2 cellular contexts compared by ENCODE assay signal in the genomic region with DNA sequence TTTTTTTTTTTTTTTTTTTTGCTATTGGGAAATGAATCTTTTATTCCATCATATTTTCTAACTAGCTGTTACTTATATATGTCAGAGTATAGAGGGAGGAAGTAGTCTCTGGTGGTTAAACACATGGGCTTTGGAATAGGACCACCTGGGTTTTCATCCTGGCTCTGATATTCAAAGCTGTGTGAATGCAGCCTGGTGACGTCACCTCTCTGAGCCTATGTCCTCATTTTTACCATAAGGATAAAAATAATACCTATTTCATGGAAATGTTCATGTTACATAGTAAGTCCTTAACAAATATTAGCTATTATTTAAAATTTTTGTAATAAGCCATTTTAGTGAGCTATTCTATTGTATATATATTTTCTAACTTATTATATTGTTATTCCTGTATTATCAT.
A peak's percentile ranks its signal among the peaks of the same experiment; 100 is the strongest.
TF ChIP-seq lines count a peak whose summit lies in the region.

No MANE protein-coding gene starts in this region.

TF ChIP-seq in HepG2, 621 proteins besides CTCF, POLR2A, EP300 and RAD21:
- TF ChIP-seq ARNT (IDR thresholded peaks at IDR 0.05): no peak
- no peak for TF ChIP-seq ZNF652 (CRISPR knock-in tag; IDR thresholded peaks at IDR 0.05; ENCODE audit: borderline replicate concordance, low read depth)
- TF ChIP-seq CREB1 (IDR thresholded peaks at IDR 0.05): peak; percentile 95
- no peak for TF ChIP-seq CREB1 (CRISPR knock-in tag; IDR thresholded peaks at IDR 0.05)
- TF ChIP-seq ATF7 (IDR thresholded peaks at IDR 0.05): peak; percentile 97
- TF ChIP-seq ATF7 (CRISPR knock-in tag; IDR thresholded peaks at IDR 0.05): no peak

TF ChIP-seq in GM12878, 131 proteins besides CTCF, POLR2A, EP300 and RAD21:
- TF ChIP-seq MEF2B (IDR thresholded peaks at IDR 0.05; ENCODE audit: partially characterized antibody, poor library complexity, severe bottlenecking): no peak
- TF ChIP-seq ATF7 (IDR thresholded peaks at IDR 0.05; ENCODE audit: low read depth): peak; percentile 41; the same call in 1 of the 2 replicates
- TF ChIP-seq, protein P1, sequence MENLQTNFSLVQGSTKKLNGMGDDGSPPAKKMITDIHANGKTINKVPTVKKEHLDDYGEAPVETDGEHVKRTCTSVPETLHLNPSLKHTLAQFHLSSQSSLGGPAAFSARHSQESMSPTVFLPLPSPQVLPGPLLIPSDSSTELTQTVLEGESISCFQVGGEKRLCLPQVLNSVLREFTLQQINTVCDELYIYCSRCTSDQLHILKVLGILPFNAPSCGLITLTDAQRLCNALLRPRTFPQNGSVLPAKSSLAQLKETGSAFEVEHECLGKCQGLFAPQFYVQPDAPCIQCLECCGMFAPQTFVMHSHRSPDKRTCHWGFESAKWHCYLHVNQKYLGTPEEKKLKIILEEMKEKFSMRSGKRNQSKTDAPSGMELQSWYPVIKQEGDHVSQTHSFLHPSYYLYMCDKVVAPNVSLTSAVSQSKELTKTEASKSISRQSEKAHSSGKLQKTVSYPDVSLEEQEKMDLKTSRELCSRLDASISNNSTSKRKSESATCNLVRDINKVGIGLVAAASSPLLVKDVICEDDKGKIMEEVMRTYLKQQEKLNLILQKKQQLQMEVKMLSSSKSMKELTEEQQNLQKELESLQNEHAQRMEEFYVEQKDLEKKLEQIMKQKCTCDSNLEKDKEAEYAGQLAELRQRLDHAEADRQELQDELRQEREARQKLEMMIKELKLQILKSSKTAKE (IDR thresholded peaks at IDR 0.05; ENCODE audit: low read depth, poor library complexity, severe bottlenecking): no peak
- no peak for TF ChIP-seq MYB (IDR thresholded peaks at IDR 0.05; ENCODE audit: borderline replicate concordance, low read depth, low read length)
- no peak for TF ChIP-seq ASH2L (IDR thresholded peaks at IDR 0.05; ENCODE audit: borderline replicate concordance, low read depth)
- no peak for TF ChIP-seq MYC (IDR thresholded peaks at IDR 0.05; ENCODE audit: insufficient read depth, insufficient read length, insufficient replicate concordance, low read length, severe bottlenecking)
- TF ChIP-seq NRF1 (conservative IDR thresholded peaks at IDR 0.05; ENCODE audit: low read depth, low read length): no peak
- TF ChIP-seq, protein P2, sequence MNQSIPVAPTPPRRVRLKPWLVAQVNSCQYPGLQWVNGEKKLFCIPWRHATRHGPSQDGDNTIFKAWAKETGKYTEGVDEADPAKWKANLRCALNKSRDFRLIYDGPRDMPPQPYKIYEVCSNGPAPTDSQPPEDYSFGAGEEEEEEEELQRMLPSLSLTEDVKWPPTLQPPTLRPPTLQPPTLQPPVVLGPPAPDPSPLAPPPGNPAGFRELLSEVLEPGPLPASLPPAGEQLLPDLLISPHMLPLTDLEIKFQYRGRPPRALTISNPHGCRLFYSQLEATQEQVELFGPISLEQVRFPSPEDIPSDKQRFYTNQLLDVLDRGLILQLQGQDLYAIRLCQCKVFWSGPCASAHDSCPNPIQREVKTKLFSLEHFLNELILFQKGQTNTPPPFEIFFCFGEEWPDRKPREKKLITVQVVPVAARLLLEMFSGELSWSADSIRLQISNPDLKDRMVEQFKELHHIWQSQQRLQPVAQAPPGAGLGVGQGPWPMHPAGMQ (IDR thresholded peaks at IDR 0.05; ENCODE audit: borderline replicate concordance): no peak
TF ChIP-seq in GM12878: peak in this region for 1.
